In the genomic region with DNA sequence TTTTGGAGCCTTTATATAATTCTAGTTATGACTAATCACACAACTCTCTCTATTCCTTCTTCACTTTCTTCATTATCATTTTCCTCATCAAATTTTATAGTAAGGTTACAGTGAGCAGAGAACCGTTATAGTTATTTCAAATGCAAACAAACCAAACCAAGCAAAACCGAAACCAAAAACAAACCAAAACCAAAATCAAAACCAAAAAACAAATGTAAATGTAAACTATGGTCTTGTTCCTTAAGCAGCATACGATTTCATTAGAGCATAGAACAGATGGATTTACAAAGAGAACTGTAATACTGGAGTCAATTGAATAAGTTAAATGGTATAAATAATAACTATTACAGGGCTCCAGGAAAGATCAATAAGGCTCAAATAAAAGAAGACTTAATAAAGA, we compare ENCODE assay signal across 25 cellular contexts.
DNase-seq lines count a peak whose midpoint lies in the region; ATAC-seq, FAIRE-seq and TF ChIP-seq lines count a peak whose summit lies in the region.
"Had no signal": no experiment of that assay in that cellular context is flagged by ENCODE, and none has a peak within 500 bp of the region (broad histone marks: within the 10 kb centered on the region; RNA-seq: fewer than 3 reads in every experiment).

No MANE protein-coding gene starts in this region.

- ATAC-seq in GM19438 (IDR thresholded peaks at IDR 0.05; ENCODE audit: low read depth, unreplicated experiment) (peak; percentile 55), HG03045 (IDR thresholded peaks at IDR 0.05; ENCODE audit: unreplicated experiment) (peak; percentile 49), GM19455 (IDR thresholded peaks at IDR 0.05; ENCODE audit: unreplicated experiment) (no peak)
- no peak for ATAC-seq in activated T-helper 17 cell treated with anti-CD3 and anti-CD28 coated beads, Interleukin-2, amount 50 U/mL, for 72 hours (replicated peaks)
- ATAC-seq: heart left ventricle, lower lobe of right lung had no signal

- no peak for TF ChIP-seq CTCF in left ventricle myocardium inferior (IDR thresholded peaks at IDR 0.05; ENCODE audit: borderline replicate concordance)

- peaks cover under 1% of the 10 kb centered on the region for H3K9me3 ChIP-seq in left ventricle myocardium inferior (replicated peaks)
- H3K9me3 ChIP-seq: heart left ventricle, lower lobe of right lung, suprapubic skin had no signal

- peaks cover 6% of the 10 kb centered on the region for H3K4me1 Mint-ChIP-seq in activated T-helper 17 cell treated with anti-CD3 and anti-CD28 coated beads, Interleukin-2, amount 50 U/mL, for 72 hours

- no peaks in the 10 kb centered on the region for H3K4me1 ChIP-seq in left ventricle myocardium inferior
- H3K4me1 ChIP-seq: heart left ventricle, lower lobe of right lung, parathyroid adenoma, suprapubic skin had no signal

- no peaks in the 10 kb centered on the region for H3K36me3 Mint-ChIP-seq in activated T-helper 17 cell treated with anti-CD3 and anti-CD28 coated beads, Interleukin-2, amount 50 U/mL, for 72 hours (ENCODE audit: low read depth)

- no peak overlapping the region for H3K27ac Mint-ChIP-seq in activated T-helper 17 cell treated with anti-CD3 and anti-CD28 coated beads, Interleukin-2, amount 50 U/mL, for 72 hours
- H3K27ac Mint-ChIP-seq: T-helper 2 cell treated with Interferon-gamma antibody and Interleukin-4, amounts not matched to agents 5 μg/mL and 100 μg/mL, for 36 hours had no signal

- peaks cover 4% of the 10 kb centered on the region for H3K27me3 Mint-ChIP-seq in activated T-helper 17 cell treated with anti-CD3 and anti-CD28 coated beads, Interleukin-2, amount 50 U/mL, for 72 hours

- no peak overlapping the region for H3K27ac ChIP-seq in left ventricle myocardium inferior (replicated peaks)
- H3K27ac ChIP-seq: heart left ventricle, lower lobe of right lung, parathyroid adenoma, skin epidermis, suprapubic skin had no signal

- FAIRE-seq in GM18507 (lab: Jason Lieb, UNC): peak; percentile 64
- FAIRE-seq: G401.6 had no signal

- H3K4me3 ChIP-seq in left ventricle myocardium inferior: no peak overlapping the region
- H3K4me3 ChIP-seq: heart left ventricle, lower lobe of right lung, skin epidermis, suprapubic skin had no signal

- peaks cover 8% of the 10 kb centered on the region for H3K9me3 Mint-ChIP-seq in activated T-helper 17 cell treated with anti-CD3 and anti-CD28 coated beads, Interleukin-2, amount 50 U/mL, for 72 hours

- no peak for DNase-seq in GM18507 (ENCODE audit: extremely low spot score, insufficient read length, low read depth)
- no peak for DNase-seq in posterior cingulate gyrus
- no peak for DNase-seq in kidney tubule cell (ENCODE audit: low spot score)
- DNase-seq in left ventricle myocardium inferior: no peak
- DNase-seq: activated CD4-positive, CD25-positive, alpha-beta regulatory T cell treated with anti-CD3 and anti-CD28 coated beads, Interleukin-2, amount 50 U/mL, for 72 hours; activated naive CD4-positive, alpha-beta T cell treated with Interleukin-2 at 50 U/mL for 16 hours; aorta; Calu3; cerebellar nuclear complex; heart left ventricle; IMR-90; lower lobe of right lung; NCI-H1694 treated with DMSO at 0.1 percent for 48 hours; SIG-M5; stimulated activated CD4-positive, alpha-beta T cell treated with anti-CD3 and anti-CD28 coated beads, Interleukin-4, amount 100 ng/mL, for 4 hours; stimulated activated CD8-positive, alpha-beta memory T cell treated with anti-CD3 and anti-CD28 coated beads, Interleukin-4, amount 100 ng/mL, for 48 hours had no signal

- intact Hi-C loops in posterior cingulate gyrus (cut with DNase I) (no loop called here), left ventricle myocardium inferior (cut with micrococcal nuclease) (no loop called here)

- H3K27me3 ChIP-seq in left ventricle myocardium inferior (ENCODE audit: low read depth): no peaks in the 10 kb centered on the region
- H3K27me3 ChIP-seq: heart left ventricle, suprapubic skin had no signal

- peak overlapping the region; percentile 29 for H3K4me3 Mint-ChIP-seq in activated T-helper 17 cell treated with anti-CD3 and anti-CD28 coated beads, Interleukin-2, amount 50 U/mL, for 72 hours
- H3K4me3 Mint-ChIP-seq: T-helper 2 cell treated with Interferon-gamma antibody and Interleukin-4, amounts not matched to agents 5 μg/mL and 100 μg/mL, for 36 hours had no signal

- no peaks in the 10 kb centered on the region for H3K36me3 ChIP-seq in left ventricle myocardium inferior
- H3K36me3 ChIP-seq: heart left ventricle, lower lobe of right lung, suprapubic skin had no signal

Comparison
In these comparisons a context has a peak if more than half of its experiments do, and no peak if none do; other contexts are left out.
1. ATAC-seq: peak in GM19438 (single experiment) and HG03045 (single experiment); none in activated T-helper 17 cell treated with anti-CD3 and anti-CD28 coated beads, Interleukin-2, amount 50 U/mL, for 72 hours (single experiment) and GM19455 (single experiment).